23 cellular contexts compared by ENCODE assay signal in genomic region chr5:36584009-36584875, GRCh38. TPM values are rescaled to one million over a fixed set of nuclear protein-coding genes. Genes with fewer than 3 reads are reported as not detected.
"Had no signal": no experiment of that assay in that cellular context is flagged by ENCODE, and none has a peak within 500 bp of the region (broad histone marks: within the 10 kb centered on the region; RNA-seq: fewer than 3 reads in every experiment).

No MANE protein-coding gene starts in this region.

- DNase-seq: activated CD4-positive, alpha-beta T cell treated with anti-CD3 and anti-CD28 coated beads for 4 hours; activated CD8-positive, alpha-beta T cell treated with anti-CD3 and anti-CD28 coated beads for 36 hours; activated naive CD4-positive, alpha-beta T cell treated with Interleukin-2 at 50 U/mL for 16 hours; activated naive CD8-positive, alpha-beta T cell treated with anti-CD3 and anti-CD28 coated beads, Interleukin-2, amount 10 ng/mL, durations not matched to agents 7 days and 5 days; activated T-cell treated with anti-CD3 and anti-CD28 coated beads, Interleukin-2, amount 50 U/mL, for 1 hour; gastrocnemius medialis; heart left ventricle; kidney; left ventricle myocardium inferior; naive thymus-derived CD8-positive, alpha-beta T cell; stimulated activated CD4-positive, alpha-beta T cell treated with anti-CD3 and anti-CD28 coated beads, Interleukin-12 subunit alpha, Interleukin-12 subunit beta, amount 100 ng/mL, for 4 hours; stimulated activated CD4-positive, alpha-beta T cell treated with anti-CD3 and anti-CD28 coated beads, Interleukin-1b, Interleukin-23, amount 100 ng/mL, for 48 hours; stimulated activated CD8-positive, alpha-beta memory T cell treated with anti-CD3 and anti-CD28 coated beads, Interleukin-4, amount 100 ng/mL, for 48 hours had no signal

- H3K27ac ChIP-seq: coronary artery, gastrocnemius medialis, heart left ventricle, left ventricle myocardium inferior, parathyroid adenoma, SK-N-MC had no signal

- H2AFZ ChIP-seq: parathyroid adenoma had no signal

- H3K9me3 ChIP-seq: gastrocnemius medialis, heart left ventricle, left ventricle myocardium inferior had no signal

- H3K27ac Mint-ChIP-seq: activated CD8-positive, alpha-beta T cell treated with anti-CD3 and anti-CD28 coated beads for 36 hours; activated naive CD8-positive, alpha-beta T cell treated with anti-CD3 and anti-CD28 coated beads, Interleukin-2, amount 10 ng/mL, durations not matched to agents 7 days and 5 days; activated T-helper 17 cell treated with anti-CD3 and anti-CD28 coated beads, Interleukin-2, amount 50 U/mL, for 72 hours; brain; memory B cell; naive thymus-derived CD8-positive, alpha-beta T cell; stimulated activated naive CD8-positive, alpha-beta T cell treated with anti-CD3 and anti-CD28 coated beads, Interleukin-15, Interleukin-2, amounts not matched to agents 100 ng/mL and 50 ng/mL, for 24 hours; WTC11 had no signal

- H3K9me3 Mint-ChIP-seq: activated CD8-positive, alpha-beta T cell treated with anti-CD3 and anti-CD28 coated beads for 36 hours; activated T-helper 17 cell treated with anti-CD3 and anti-CD28 coated beads, Interleukin-2, amount 50 U/mL, for 72 hours; brain; memory B cell; stimulated activated naive CD8-positive, alpha-beta T cell treated with anti-CD3 and anti-CD28 coated beads, Interleukin-15, Interleukin-2, amounts not matched to agents 100 ng/mL and 50 ng/mL, for 24 hours had no signal

- H3K36me3 Mint-ChIP-seq: activated naive CD8-positive, alpha-beta T cell treated with anti-CD3 and anti-CD28 coated beads, Interleukin-2, amount 10 ng/mL, durations not matched to agents 7 days and 5 days; brain; memory B cell; naive thymus-derived CD8-positive, alpha-beta T cell; WTC11 had no signal

- H3K9ac ChIP-seq: parathyroid adenoma had no signal

- H3K4me3 Mint-ChIP-seq: activated CD8-positive, alpha-beta T cell treated with anti-CD3 and anti-CD28 coated beads for 36 hours; activated naive CD8-positive, alpha-beta T cell treated with anti-CD3 and anti-CD28 coated beads, Interleukin-2, amount 10 ng/mL, durations not matched to agents 7 days and 5 days; activated T-helper 17 cell treated with anti-CD3 and anti-CD28 coated beads, Interleukin-2, amount 50 U/mL, for 72 hours; brain; central memory CD8-positive, alpha-beta T cell; memory B cell; naive thymus-derived CD8-positive, alpha-beta T cell; stimulated activated naive CD8-positive, alpha-beta T cell treated with anti-CD3 and anti-CD28 coated beads, Interleukin-15, Interleukin-2, amounts not matched to agents 100 ng/mL and 50 ng/mL, for 24 hours; WTC11 had no signal

- H3K4me3 ChIP-seq: coronary artery, gastrocnemius medialis, heart left ventricle, left ventricle myocardium inferior, SK-N-MC had no signal

- H3K27me3 ChIP-seq: gastrocnemius medialis, heart left ventricle had no signal

- H3K4me1 Mint-ChIP-seq: activated naive CD8-positive, alpha-beta T cell treated with anti-CD3 and anti-CD28 coated beads, Interleukin-2, amount 10 ng/mL, durations not matched to agents 7 days and 5 days; activated T-helper 17 cell treated with anti-CD3 and anti-CD28 coated beads, Interleukin-2, amount 50 U/mL, for 72 hours; central memory CD8-positive, alpha-beta T cell; memory B cell; naive thymus-derived CD8-positive, alpha-beta T cell; WTC11 had no signal

- H3K36me3 ChIP-seq: gastrocnemius medialis, heart left ventricle, left ventricle myocardium inferior had no signal

- H3K4me1 ChIP-seq: gastrocnemius medialis, left ventricle myocardium inferior, parathyroid adenoma had no signal

- H3K79me2 ChIP-seq: parathyroid adenoma had no signal

RNA-seq across cellular contexts. Expression of gene SLC1A3, which starts 22.2 kb away (rescaled TPM):
- total RNA-seq: naive thymus-derived CD8-positive, alpha-beta T cell; T-helper 2 cell treated with Interferon-gamma antibody and Interleukin-4, amounts not matched to agents 100 ng/mL and 5 ng/mL, for 36 hours had no signal
- polyA plus RNA-seq: naive thymus-derived CD8-positive, alpha-beta T cell had no signal
